ENCODE assay signal across 23 cellular contexts in genomic region chr13:70128098-70128497, GRCh38. TPM values are rescaled to one million over a fixed set of nuclear protein-coding genes. Genes with fewer than 3 reads are reported as not detected.
"Had no signal": no experiment of that assay in that cellular context is flagged by ENCODE, and none has a peak within 500 bp of the region (broad histone marks: within the 10 kb centered on the region; RNA-seq: fewer than 3 reads in every experiment).

No MANE protein-coding gene starts in this region.

- H3K27me3 ChIP-seq: gastrocnemius medialis, right atrium auricular region, stomach, thyroid gland, vagina had no signal

- H3K36me3 ChIP-seq: gastrocnemius medialis, prostate gland, right atrium auricular region, stomach, thyroid gland, vagina had no signal

- H3K27ac ChIP-seq: epithelial cell of prostate, gastrocnemius medialis, prostate gland, right atrium auricular region, stomach, thyroid gland, vagina had no signal

- DNase-seq: effector CD8-positive, alpha-beta T cell; endodermal cell; foreskin fibroblast; gastrocnemius medialis; head of caudate nucleus; mesenchymal stem cell; midbrain; naive thymus-derived CD4-positive, alpha-beta T cell; nucleus accumbens; stimulated activated CD4-positive, alpha-beta T cell treated with anti-CD3 and anti-CD28 coated beads, Interleukin-12 subunit alpha, Interleukin-12 subunit beta, amount 100 ng/mL, for 4 hours; stimulated activated CD4-positive, alpha-beta T cell treated with anti-CD3 and anti-CD28 coated beads, Interleukin-1b, Interleukin-23, amount 100 ng/mL, for 48 hours; stimulated activated CD4-positive, alpha-beta T cell treated with anti-CD3 and anti-CD28 coated beads, Interleukin-4, amount 100 ng/mL, for 24 hours; stimulated activated naive CD4-positive, alpha-beta T cell treated with Interleukin-2 at 50 U/mL for 16 hours; stomach; thyroid gland; trophoblast cell had no signal

- H3K9me3 ChIP-seq: gastrocnemius medialis, prostate gland, right atrium auricular region, stomach, thyroid gland, vagina had no signal

- H3K4me1 ChIP-seq: gastrocnemius medialis, prostate gland, right atrium auricular region, stomach, thyroid gland, vagina had no signal

- H3K4me3 ChIP-seq: gastrocnemius medialis, prostate gland, right atrium auricular region, smooth muscle cell, stomach, thyroid gland, vagina had no signal

- H3K4me2 ChIP-seq: smooth muscle cell had no signal

RNA-seq across cellular contexts. Expression of gene KLHL1, which starts 19.8 kb away (rescaled TPM):
- polyA plus RNA-seq: keratinocyte; liver; naive thymus-derived CD4-positive, alpha-beta T cell; smooth muscle cell; stomach had no signal

RNA-seq across cellular contexts. Expression of gene ATXN8OS, which starts 20.5 kb away (rescaled TPM):
- polyA plus RNA-seq: keratinocyte; liver; naive thymus-derived CD4-positive, alpha-beta T cell; smooth muscle cell; stomach had no signal
